Comparison of ENCODE assay signal across 1 cellular context in the genomic region with DNA sequence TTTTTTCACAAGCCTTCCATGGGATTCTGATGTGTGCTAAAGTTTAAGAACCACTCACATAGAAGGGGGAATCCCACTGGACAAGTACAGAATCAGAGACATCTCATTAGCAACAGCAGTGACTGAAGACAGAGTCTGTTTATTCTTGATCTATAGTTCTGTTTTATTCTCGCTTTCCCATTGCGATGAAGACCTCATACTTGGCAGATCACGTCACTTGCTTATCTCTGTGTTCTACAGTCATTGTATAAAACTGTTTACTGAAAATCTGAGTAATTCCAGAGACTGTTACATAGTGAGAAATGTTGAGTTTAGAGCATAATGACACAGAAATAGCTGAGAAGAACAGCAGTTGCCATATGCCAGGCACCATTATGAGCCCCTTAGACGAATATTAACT.
TF ChIP-seq lines count a peak whose summit lies in the region.

No MANE protein-coding gene starts in this region.

TF ChIP-seq in IMR-90, 13 proteins besides CTCF, POLR2A, EP300 and RAD21 (continued from another document):
- TF ChIP-seq CEBPB (IDR thresholded peaks at IDR 0.05; ENCODE audit: low read depth, low read length) (peak; percentile 40; the same call in 1 of the 2 replicates), RFX5 (IDR thresholded peaks at IDR 0.05; ENCODE audit: low read depth, low read length) (peak; percentile 62; the same call in 1 of the 2 replicates), CHD1 (IDR thresholded peaks at IDR 0.05; ENCODE audit: low read depth, low read length) (peak; percentile 40; the same call in 1 of the 2 replicates), BHLHE40 (IDR thresholded peaks at IDR 0.05; ENCODE audit: low read depth, low read length) (no peak; the same call in 1 of the 2 replicates), ELK1 (IDR thresholded peaks at IDR 0.05; ENCODE audit: borderline replicate concordance, low read depth, low read length) (no peak), MAZ (IDR thresholded peaks at IDR 0.05; ENCODE audit: borderline replicate concordance, low read depth, low read length) (no peak; the same call in 1 of the 2 replicates), MAFK (IDR thresholded peaks at IDR 0.05; ENCODE audit: low read depth, low read length) (no peak), NFE2L2 (IDR thresholded peaks at IDR 0.05; ENCODE audit: low read depth, low read length) (no peak; the same call in 1 of the 2 replicates), FOS (IDR thresholded peaks at IDR 0.05; ENCODE audit: low read depth, low read length) (peak; percentile 87)
